Comparison of ENCODE assay signal across 10 cellular contexts in genomic region chr1:41920658-41921057, GRCh38. TPM values are rescaled to one million over a fixed set of nuclear protein-coding genes. Genes with fewer than 3 reads are reported as not detected.
DNase-seq lines count a peak whose midpoint lies in the region; ATAC-seq and TF ChIP-seq lines count a peak whose summit lies in the region.
"Had no signal": no experiment of that assay in that cellular context is flagged by ENCODE, and none has a peak within 500 bp of the region (broad histone marks: within the 10 kb centered on the region; RNA-seq: fewer than 3 reads in every experiment).

No MANE protein-coding gene starts in this region.

- H2AK5ac ChIP-seq in mesenchymal stem cell (ENCODE audit: low read length, severe bottlenecking): no peak overlapping the region

- no peak overlapping the region for H2BK5ac ChIP-seq in mesenchymal stem cell (ENCODE audit: low read depth, low read length, poor library complexity, severe bottlenecking)

- H3K79me1 ChIP-seq in mesenchymal stem cell (replicated peaks; ENCODE audit: low read length, poor library complexity, severe bottlenecking): peaks cover 20% of the 10 kb centered on the region

- peaks cover 47% of the 10 kb centered on the region for H3K4me1 Mint-ChIP-seq in activated naive CD8-positive, alpha-beta T cell treated with anti-CD3 and anti-CD28 coated beads for 36 hours

- H3K4me3 Mint-ChIP-seq in activated naive CD8-positive, alpha-beta T cell treated with anti-CD3 and anti-CD28 coated beads for 36 hours: no peak overlapping the region

- H3K4me2 ChIP-seq in mesenchymal stem cell (ENCODE audit: low read length, poor library complexity, severe bottlenecking): no peak overlapping the region

- no peak overlapping the region for H3K4me3 ChIP-seq in mesenchymal stem cell (ENCODE audit: insufficient read depth in 1 of 2, low read depth in 1 of 2, low read length in 2 of 2)

- peaks cover 25% of the 10 kb centered on the region for H3K4me1 ChIP-seq in mesenchymal stem cell (ENCODE audit: control insufficient read depth, insufficient read depth, low read depth, low read length)

- H2BK120ac ChIP-seq in mesenchymal stem cell (ENCODE audit: low read depth, low read length): no peak overlapping the region

- H3K27me3 Mint-ChIP-seq in activated naive CD8-positive, alpha-beta T cell treated with anti-CD3 and anti-CD28 coated beads for 36 hours: no peaks in the 10 kb centered on the region

- H3K23ac ChIP-seq in mesenchymal stem cell (ENCODE audit: low read length in 2 of 2): no peak overlapping the region

- no peak overlapping the region for H3K14ac ChIP-seq in mesenchymal stem cell (ENCODE audit: low read length in 2 of 2)

- H3K27ac Mint-ChIP-seq in activated naive CD8-positive, alpha-beta T cell treated with anti-CD3 and anti-CD28 coated beads for 36 hours: peak overlapping the region; percentile 89

- no peak overlapping the region for H4K8ac ChIP-seq in mesenchymal stem cell (ENCODE audit: low read length)

- H3K9ac ChIP-seq in mesenchymal stem cell (ENCODE audit: low read length): no peak overlapping the region

- no peak overlapping the region for H4K91ac ChIP-seq in mesenchymal stem cell (ENCODE audit: low read length)

- DNase-seq in Caki2 (ENCODE audit: low read depth): peak; percentile 38
- peak; percentile 88 for DNase-seq in HT1080 (ENCODE audit: low read depth)
- DNase-seq in activated naive CD8-positive, alpha-beta T cell treated with anti-CD3 and anti-CD28 coated beads for 36 hours: no peak
- DNase-seq in mesenchymal stem cell: peak; percentile 27
- DNase-seq in GM13977 (ENCODE audit: low spot score): no peak
- no peak for DNase-seq in NCI-H524 treated with DMSO at 0.1 percent for 48 hours (lab: John Stamatoyannopoulos, UW)
- DNase-seq in HT-29 (ENCODE audit: low spot score): no peak
- DNase-seq: erythroblast had no signal

- no peak for TF ChIP-seq CTCF in GM13977 (IDR thresholded peaks at IDR 0.05; ENCODE audit: extremely low read depth, insufficient read depth, missing control alignments)

- H2AFZ ChIP-seq in mesenchymal stem cell (ENCODE audit: low read depth, low read length): no peak overlapping the region

- H3K9me3 ChIP-seq in mesenchymal stem cell (ENCODE audit: control insufficient read depth, low read length): no peaks in the 10 kb centered on the region
- H3K9me3 ChIP-seq: tibial artery had no signal

- no peak overlapping the region for H2BK12ac ChIP-seq in mesenchymal stem cell (ENCODE audit: low read length in 2 of 2)

- H2BK15ac ChIP-seq in mesenchymal stem cell (ENCODE audit: low read depth, poor library complexity, severe bottlenecking): no peak overlapping the region

- WGBS in mesenchymal stem cell: 93% methylated on average over 2 of the region's 2 CpGs

- ATAC-seq in GM18873 (IDR thresholded peaks at IDR 0.05; ENCODE audit: low FRiP score, unreplicated experiment): no peak

- no peak overlapping the region for H3K18ac ChIP-seq in mesenchymal stem cell (ENCODE audit: low read depth in 1 of 2, low read length in 2 of 2)

- no peak overlapping the region for H3K4ac ChIP-seq in mesenchymal stem cell (ENCODE audit: low read depth in 1 of 2, low read length in 2 of 2)

- peaks cover 1% of the 10 kb centered on the region for H3K36me3 Mint-ChIP-seq in activated naive CD8-positive, alpha-beta T cell treated with anti-CD3 and anti-CD28 coated beads for 36 hours

- peaks cover 4% of the 10 kb centered on the region for H3K9me3 Mint-ChIP-seq in activated naive CD8-positive, alpha-beta T cell treated with anti-CD3 and anti-CD28 coated beads for 36 hours

- in situ Hi-C loops in Caki2 (cut with HindIII; ENCODE audit: low pct_unique_long_range_greater_than_20kb, low sequenced_read_pairs): no loop called here
- in situ Hi-C loops in GM13977 (cut with MboI; ENCODE audit: low pct_unique_long_range_greater_than_20kb, low sequenced_read_pairs, unreplicated experiment): no loop called here

- no peaks in the 10 kb centered on the region for H3K36me3 ChIP-seq in mesenchymal stem cell (ENCODE audit: control insufficient read depth in 1 of 2, insufficient read depth in 2 of 2, low read depth in 1 of 2, low read length in 2 of 2)
- H3K36me3 ChIP-seq: tibial artery had no signal

- H3K27me3 ChIP-seq in mesenchymal stem cell (ENCODE audit: control insufficient read depth in 1 of 2, insufficient read depth in 1 of 2, low read length in 2 of 2): peaks cover 0 to 7% of the 10 kb centered on the region in 2 experiments
- H3K27me3 ChIP-seq: tibial artery had no signal

- peak overlapping the region; percentile 57 for H3K27ac ChIP-seq in mesenchymal stem cell (ENCODE audit: low read length, poor library complexity, severe bottlenecking)
- H3K27ac ChIP-seq: tibial artery had no signal

RNA-seq across cellular contexts. Expression of gene HIVEP3, which starts 1.9 kb away (rescaled TPM):
- 0.03 and 1.4 TPM in 2 replicates for total RNA-seq in Caki2 (2014; rRNA removed; shearing (Covaris generic); ENCODE audit: low replicate concordance)
- 4.8 and 6.2 TPM in 2 replicates for total RNA-seq in HT1080 (2014; rRNA removed; shearing (Covaris generic))
- polyA plus RNA-seq in HT1080 (2015; cell fraction: cytosol; rRNA removed): 15.3 and 17.2 TPM in 2 replicates
- 7.6 and 7.9 TPM in 2 replicates for polyA plus RNA-seq in HT1080 (2015; cell fraction: nucleus; rRNA removed)
- 10 to 100 TPM; 19.4 to 21.3 TPM for total RNA-seq in activated naive CD8-positive, alpha-beta T cell treated with anti-CD3 and anti-CD28 coated beads for 36 hours
- polyA plus RNA-seq in mesenchymal stem cell (2013, experiment 1 of 2): 3.5 TPM
- polyA plus RNA-seq in mesenchymal stem cell (2013, experiment 2 of 2): 3.6 TPM
- total RNA-seq in HT-29 (2014; rRNA removed; shearing (Covaris generic)): 1.1 and 2.4 TPM in 2 replicates

Comparison
In these comparisons a context has a peak if more than half of its experiments do, and no peak if none do; other contexts are left out.
1. DNase-seq: peak in Caki2 (single experiment), HT1080 (single experiment) and mesenchymal stem cell (single experiment); none in activated naive CD8-positive, alpha-beta T cell treated with anti-CD3 and anti-CD28 coated beads for 36 hours (single experiment), GM13977 (single experiment), NCI-H524 treated with DMSO at 0.1 percent for 48 hours (single experiment) and HT-29 (single experiment).